ENCODE assay signal across 20 cellular contexts in the genomic region with DNA sequence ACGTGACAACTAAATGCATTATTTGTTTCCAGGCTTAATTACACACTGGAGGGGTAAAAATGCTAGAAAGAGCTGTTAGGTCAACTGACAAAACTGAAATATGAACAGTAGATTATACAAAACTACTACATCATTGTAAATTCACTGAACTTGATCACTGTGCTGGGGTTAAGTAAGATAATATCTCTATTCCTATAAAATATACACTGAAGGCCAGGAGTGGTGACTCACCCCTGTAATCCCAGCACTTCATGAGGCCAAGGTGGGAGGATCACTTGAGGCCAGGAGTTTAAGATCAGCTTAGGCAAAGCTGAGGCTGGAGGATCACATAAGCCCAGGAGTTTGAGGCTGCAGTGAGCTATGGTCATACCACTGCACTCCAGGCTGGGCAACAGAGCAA. TPM values are rescaled to one million over a fixed set of nuclear protein-coding genes. Genes with fewer than 3 reads are reported as not detected.
A peak's percentile ranks its signal among the peaks of the same experiment; 100 is the strongest.
DNase-seq lines count a peak whose midpoint lies in the region; TF ChIP-seq lines count a peak whose summit lies in the region.
"Had no signal": no experiment of that assay in that cellular context is flagged by ENCODE, and none has a peak within 500 bp of the region (broad histone marks: within the 10 kb centered on the region; RNA-seq: fewer than 3 reads in every experiment).

No MANE protein-coding gene starts in this region.

- H4K20me1 ChIP-seq in Loucy (ENCODE audit: insufficient read depth, low read length, poor library complexity, severe bottlenecking) = no peaks in the 10 kb centered on the region

- H3K9ac ChIP-seq in Loucy (ENCODE audit: low read depth, low read length, poor library complexity, severe bottlenecking) = no peak overlapping the region

- H3K9me3 ChIP-seq in Loucy (ENCODE audit: insufficient read depth, low read depth, low read length) = no peaks in the 10 kb centered on the region
- H3K9me3 ChIP-seq in CD4-positive, alpha-beta memory T cell (ENCODE audit: control insufficient read depth in 1 of 2, low read length in 2 of 2) = no peaks in the 10 kb centered on the region
- H3K9me3 ChIP-seq: colonic mucosa, pancreas had no signal

- no peaks in the 10 kb centered on the region for H3K36me3 Mint-ChIP-seq in CD4-positive, alpha-beta memory T cell
- no peaks in the 10 kb centered on the region for H3K36me3 Mint-ChIP-seq in activated naive CD4-positive, alpha-beta T cell treated with anti-CD3 and anti-CD28 coated beads for 36 hours (ENCODE audit: low read depth)
- H3K36me3 Mint-ChIP-seq: IgD-negative memory B cell had no signal

- no peaks in the 10 kb centered on the region for H3K9me2 ChIP-seq in Loucy (replicated peaks; ENCODE audit: low read depth, low read length)

- DNase-seq in Daoy (ENCODE audit: low read depth) (peak; percentile 52), amniotic epithelial cell (ENCODE audit: low read depth) (peak; percentile 77), foreskin fibroblast (peak; percentile 21 to 54), NCI-H187 (lab: John Stamatoyannopoulos, UW) (no peak), DMS153 (lab: John Stamatoyannopoulos, UW) (no peak)
- DNase-seq in CD4-positive, alpha-beta memory T cell = no peak
- no peak for DNase-seq in activated naive CD4-positive, alpha-beta T cell treated with anti-CD3 and anti-CD28 coated beads for 36 hours
- DNase-seq: activated CD4-positive, alpha-beta memory T cell treated with anti-CD3 and anti-CD28 coated beads, Interleukin-2, amount 10 ng/mL, durations not matched to agents 7 days and 5 days; activated T-cell treated with anti-CD3 and anti-CD28 coated beads, Interleukin-2, amount 50 U/mL, for 72 hours; colonic mucosa; GF-D8; hippocampal formation; NCI-H1417 treated with DMSO at 0.1 percent for 48 hours; pancreas; stimulated activated naive CD4-positive, alpha-beta T cell had no signal

- CTCF ChIA-PET in CD4-positive, alpha-beta memory T cell (lab: Charles Lee; ENCODE audit: partially characterized antibody) = interaction anchor here (1.0 to 3.6 kb wide), 3 partner anchors 13 to 889 kb away, joined by 3 to 17 read pairs (median 4); no protein-coding TSS in a partner anchor
- CTCF ChIA-PET in activated naive CD4-positive, alpha-beta T cell treated with anti-CD3 and anti-CD28 coated beads for 36 hours (lab: Charles Lee) = interaction anchor here (1.0 kb wide), 1 partner anchor 886 kb away, joined by 3 read pairs; no protein-coding TSS in a partner anchor

- peaks cover 0 to 4% (median 0%) of the 10 kb centered on the region in 8 donors for H3K9me3 Mint-ChIP-seq in CD4-positive, alpha-beta memory T cell
- H3K9me3 Mint-ChIP-seq in activated naive CD4-positive, alpha-beta T cell treated with anti-CD3 and anti-CD28 coated beads for 36 hours = no peaks in the 10 kb centered on the region
- H3K9me3 Mint-ChIP-seq: activated CD4-positive, alpha-beta memory T cell treated with anti-CD3 and anti-CD28 coated beads, Interleukin-2, amount 10 ng/mL, durations not matched to agents 7 days and 5 days had no signal

- H3K27me3 ChIP-seq in Loucy (ENCODE audit: insufficient read depth, low read length, poor library complexity, severe bottlenecking) = no peaks in the 10 kb centered on the region
- H3K27me3 ChIP-seq in CD4-positive, alpha-beta memory T cell (ENCODE audit: insufficient read depth, low read length) = no peaks in the 10 kb centered on the region
- H3K27me3 ChIP-seq: colonic mucosa, pancreas had no signal

- no peak overlapping the region for H3K4me3 Mint-ChIP-seq in CD4-positive, alpha-beta memory T cell
- no peak overlapping the region for H3K4me3 Mint-ChIP-seq in activated naive CD4-positive, alpha-beta T cell treated with anti-CD3 and anti-CD28 coated beads for 36 hours
- H3K4me3 Mint-ChIP-seq: activated CD4-positive, alpha-beta memory T cell treated with anti-CD3 and anti-CD28 coated beads, Interleukin-2, amount 10 ng/mL, durations not matched to agents 7 days and 5 days; activated T-cell treated with anti-CD3 and anti-CD28 coated beads, Interleukin-2, amount 50 U/mL, for 72 hours; IgD-negative memory B cell had no signal

- no peak overlapping the region for H3K4me3 ChIP-seq in Loucy (ENCODE audit: low read length, poor library complexity, severe bottlenecking)
- no peak overlapping the region for H3K4me3 ChIP-seq in foreskin fibroblast (ENCODE audit: low read depth in 1 of 2, low read length in 2 of 2)
- H3K4me3 ChIP-seq in CD4-positive, alpha-beta memory T cell (ENCODE audit: low read length in 2 of 2) = no peak overlapping the region
- H3K4me3 ChIP-seq: colonic mucosa, pancreas, smooth muscle cell had no signal

- no peak overlapping the region for H3K27ac ChIP-seq in CD4-positive, alpha-beta memory T cell (ENCODE audit: low read depth, low read length)
- H3K27ac ChIP-seq: colonic mucosa, pancreas had no signal

- intact Hi-C loops in CD4-positive, alpha-beta memory T cell (cut with micrococcal nuclease) = no loop called here
- intact Hi-C loops in activated naive CD4-positive, alpha-beta T cell treated with anti-CD3 and anti-CD28 coated beads for 36 hours (cut with micrococcal nuclease) = no loop called here

- H3K36me3 ChIP-seq in Loucy (ENCODE audit: insufficient read depth, low read length) = no peaks in the 10 kb centered on the region
- H3K36me3 ChIP-seq in CD4-positive, alpha-beta memory T cell (ENCODE audit: insufficient read depth, low read length) = no peaks in the 10 kb centered on the region
- H3K36me3 ChIP-seq: colonic mucosa, pancreas had no signal

- H3K27ac Mint-ChIP-seq in CD4-positive, alpha-beta memory T cell = no peak overlapping the region
- H3K27ac Mint-ChIP-seq in activated naive CD4-positive, alpha-beta T cell treated with anti-CD3 and anti-CD28 coated beads for 36 hours = no peak overlapping the region
- H3K27ac Mint-ChIP-seq: activated CD4-positive, alpha-beta memory T cell treated with anti-CD3 and anti-CD28 coated beads, Interleukin-2, amount 10 ng/mL, durations not matched to agents 7 days and 5 days; activated T-cell treated with anti-CD3 and anti-CD28 coated beads, Interleukin-2, amount 50 U/mL, for 72 hours; IgD-negative memory B cell had no signal

- no peaks in the 10 kb centered on the region for H3K79me2 ChIP-seq in Loucy (ENCODE audit: insufficient read depth, low read length)

- H3K4me2 ChIP-seq in Loucy (ENCODE audit: low read depth, low read length, poor library complexity, severe bottlenecking) = peak overlapping the region; percentile 18
- H3K4me2 ChIP-seq: smooth muscle cell had no signal

- no peaks in the 10 kb centered on the region for H3K4me1 Mint-ChIP-seq in CD4-positive, alpha-beta memory T cell
- H3K4me1 Mint-ChIP-seq in activated naive CD4-positive, alpha-beta T cell treated with anti-CD3 and anti-CD28 coated beads for 36 hours (ENCODE audit: low read depth) = no peaks in the 10 kb centered on the region
- H3K4me1 Mint-ChIP-seq: activated CD4-positive, alpha-beta memory T cell treated with anti-CD3 and anti-CD28 coated beads, Interleukin-2, amount 10 ng/mL, durations not matched to agents 7 days and 5 days; IgD-negative memory B cell had no signal

- TF ChIP-seq CTCF in Loucy (conservative IDR thresholded peaks at IDR 0.05; ENCODE audit: low read length) (no peak), foreskin fibroblast (IDR thresholded peaks at IDR 0.05; ENCODE audit: low read depth, low read length) (no peak)

- H3K27me3 Mint-ChIP-seq in CD4-positive, alpha-beta memory T cell = peaks cover 8 to 19% of the 10 kb centered on the region in 2 donors
- peaks cover 13% of the 10 kb centered on the region for H3K27me3 Mint-ChIP-seq in activated naive CD4-positive, alpha-beta T cell treated with anti-CD3 and anti-CD28 coated beads for 36 hours (ENCODE audit: low read depth)

- H2AFZ ChIP-seq in Loucy (ENCODE audit: low read length) = no peak overlapping the region

- peaks cover 7% of the 10 kb centered on the region for H3K4me1 ChIP-seq in Loucy (ENCODE audit: insufficient read depth, low read length, poor library complexity, severe bottlenecking)
- no peaks in the 10 kb centered on the region for H3K4me1 ChIP-seq in CD4-positive, alpha-beta memory T cell (ENCODE audit: insufficient read depth, low read length)
- H3K4me1 ChIP-seq: colonic mucosa, pancreas had no signal

- POLR2A ChIA-PET in CD4-positive, alpha-beta memory T cell (lab: Charles Lee; ENCODE audit: partially characterized antibody) = no interaction called here

- H3F3A ChIP-seq in Loucy (ENCODE audit: low read depth) = no peaks in the 10 kb centered on the region

RNA-seq across cellular contexts. Expression of a gene that starts 31.8 kb away (rescaled TPM):
- 0.86 and 1.9 TPM in 2 replicates for total RNA-seq in Daoy (2014; rRNA removed; shearing (Covaris generic))
- not detected for total RNA-seq in CD4-positive, alpha-beta memory T cell
- polyA plus RNA-seq in CD4-positive, alpha-beta memory T cell = not detected
- not detected for total RNA-seq in activated naive CD4-positive, alpha-beta T cell treated with anti-CD3 and anti-CD28 coated beads for 36 hours
- total RNA-seq: activated CD4-positive, alpha-beta memory T cell treated with anti-CD3 and anti-CD28 coated beads, Interleukin-2, amount 10 ng/mL, durations not matched to agents 7 days and 5 days; activated T-cell treated with anti-CD3 and anti-CD28 coated beads, Interleukin-2, amount 50 U/mL, for 72 hours; colonic mucosa; endothelial cell of umbilical vein; smooth muscle cell; urinary bladder had no signal
- polyA plus RNA-seq: endothelial cell of umbilical vein, IgD-negative memory B cell, smooth muscle cell had no signal

RNA-seq across cellular contexts. Expression of a gene that starts 52.1 kb away (rescaled TPM):
- 0.45 and 1.6 TPM in 2 replicates for total RNA-seq in Daoy (2014; rRNA removed; shearing (Covaris generic))
- total RNA-seq in CD4-positive, alpha-beta memory T cell = under 1 TPM; 0.67 to 0.83 TPM
- polyA plus RNA-seq in CD4-positive, alpha-beta memory T cell = under 1 TPM; 0.12 to 0.31 TPM
- under 1 TPM; 0.17 to 0.36 TPM for total RNA-seq in activated naive CD4-positive, alpha-beta T cell treated with anti-CD3 and anti-CD28 coated beads for 36 hours
- total RNA-seq: endothelial cell of umbilical vein had no signal
- polyA plus RNA-seq: IgD-negative memory B cell had no signal

Comparison
In these comparisons a context has a peak if more than half of its experiments do, and no peak if none do; other contexts are left out.
1. DNase-seq: peak in Daoy (single experiment), amniotic epithelial cell (single experiment) and foreskin fibroblast (2 of 2); none in CD4-positive, alpha-beta memory T cell (0 of 5), NCI-H187 (0 of 2), activated naive CD4-positive, alpha-beta T cell treated with anti-CD3 and anti-CD28 coated beads for 36 hours (single experiment) and DMS153 (single experiment).